In genomic region chr3:47394867-47395266, GRCh38 we compare ENCODE assay signal across 11 cellular contexts. TPM values are rescaled to one million over a fixed set of nuclear protein-coding genes. Genes with fewer than 3 reads are reported as not detected.
DNase-seq lines count a peak whose midpoint lies in the region; ATAC-seq, FAIRE-seq and TF ChIP-seq lines count a peak whose summit lies in the region.
"Had no signal": no experiment of that assay in that cellular context is flagged by ENCODE, and none has a peak within 500 bp of the region (broad histone marks: within the 10 kb centered on the region; RNA-seq: fewer than 3 reads in every experiment).

No MANE protein-coding gene starts in this region.

- peak overlapping the region; percentile 17 for H3K27ac ChIP-seq in astrocyte (ENCODE audit: low read depth, low read length)
- H3K27ac ChIP-seq in temporal lobe (ENCODE audit: low read depth, low read length) = peak overlapping the region; percentile 51

- no peak for DNase-seq in activated CD4-positive, alpha-beta T cell treated with anti-CD3 and anti-CD28 coated beads, Interleukin-2, amount 10 ng/mL, durations not matched to agents 7 days and 5 days
- no peak for DNase-seq in activated CD4-positive, alpha-beta T cell treated with anti-CD3 and anti-CD28 coated beads for 36 hours
- DNase-seq in astrocyte (ENCODE audit: low read depth) = no peak
- peak; percentile 43 for DNase-seq in islet precursor cell
- DNase-seq in Kasumi-1 (lab: John Stamatoyannopoulos, UW) = no peak
- no peak for DNase-seq in T-helper 1 cell
- no peak for DNase-seq in DMS153 treated with DMSO at 0.1 percent for 48 hours (lab: John Stamatoyannopoulos, UW; ENCODE audit: unreplicated experiment)
- DNase-seq: activated T-cell treated with anti-CD3 and anti-CD28 coated beads, Interleukin-2, amount 50 U/mL, for 1 hour had no signal

- peaks cover 18% of the 10 kb centered on the region for H3K4me1 ChIP-seq in astrocyte (ENCODE audit: insufficient read depth, low read length)

- peak overlapping the region; percentile 60 for H3K27ac Mint-ChIP-seq in activated CD4-positive, alpha-beta T cell treated with anti-CD3 and anti-CD28 coated beads, Interleukin-2, amount 10 ng/mL, durations not matched to agents 7 days and 5 days
- no peak overlapping the region for H3K27ac Mint-ChIP-seq in activated CD4-positive, alpha-beta T cell treated with anti-CD3 and anti-CD28 coated beads for 36 hours
- peak overlapping the region; percentile 73 for H3K27ac Mint-ChIP-seq in astrocyte (ENCODE audit: unreplicated experiment)
- H3K27ac Mint-ChIP-seq: dendritic cell treated with granulocyte-macrophage colony-stimulating factor and Interleukin-4, amounts not matched to agents 40 ng/mL and 50 ng/mL, for 4 days had no signal

- CTCF ChIA-PET in activated CD4-positive, alpha-beta T cell treated with anti-CD3 and anti-CD28 coated beads, Interleukin-2, amount 10 ng/mL, durations not matched to agents 7 days and 5 days (lab: Charles Lee) = interaction anchor here (0.5 kb wide), 1 partner anchor 24 kb away, joined by 3 read pairs; no protein-coding TSS in a partner anchor
- CTCF ChIA-PET in activated CD4-positive, alpha-beta T cell treated with anti-CD3 and anti-CD28 coated beads for 36 hours (lab: Charles Lee) = interaction anchor here (1.0 to 1.3 kb wide), 2 partner anchors 26 to 36 kb away, joined by 3 read pairs; no protein-coding TSS in a partner anchor

- no peaks in the 10 kb centered on the region for H3K9me3 Mint-ChIP-seq in activated CD4-positive, alpha-beta T cell treated with anti-CD3 and anti-CD28 coated beads, Interleukin-2, amount 10 ng/mL, durations not matched to agents 7 days and 5 days
- no peaks in the 10 kb centered on the region for H3K9me3 Mint-ChIP-seq in activated CD4-positive, alpha-beta T cell treated with anti-CD3 and anti-CD28 coated beads for 36 hours (ENCODE audit: low read depth)
- no peaks in the 10 kb centered on the region for H3K9me3 Mint-ChIP-seq in astrocyte (ENCODE audit: unreplicated experiment)
- H3K9me3 Mint-ChIP-seq: dendritic cell treated with granulocyte-macrophage colony-stimulating factor and Interleukin-4, amounts not matched to agents 40 ng/mL and 50 ng/mL, for 4 days had no signal

- no peak for TF ChIP-seq CTCF in astrocyte (IDR thresholded peaks at IDR 0.05; ENCODE audit: insufficient read depth, low read depth, low read length)

- no peak for ATAC-seq in activated CD4-positive, alpha-beta T cell treated with anti-CD3 and anti-CD28 coated beads for 36 hours

- H3K4me3 Mint-ChIP-seq in activated CD4-positive, alpha-beta T cell treated with anti-CD3 and anti-CD28 coated beads, Interleukin-2, amount 10 ng/mL, durations not matched to agents 7 days and 5 days = no peak overlapping the region
- H3K4me3 Mint-ChIP-seq in activated CD4-positive, alpha-beta T cell treated with anti-CD3 and anti-CD28 coated beads for 36 hours = no peak overlapping the region
- peak overlapping the region; percentile 50 for H3K4me3 Mint-ChIP-seq in astrocyte (ENCODE audit: unreplicated experiment)
- H3K4me3 Mint-ChIP-seq: dendritic cell treated with granulocyte-macrophage colony-stimulating factor and Interleukin-4, amounts not matched to agents 40 ng/mL and 50 ng/mL, for 4 days had no signal

- no peak for FAIRE-seq in astrocyte (lab: Jason Lieb, UNC)
- FAIRE-seq: G401.6 had no signal

- H3K9ac ChIP-seq in astrocyte (ENCODE audit: low read length) = no peak overlapping the region

- H3K4me1 Mint-ChIP-seq in activated CD4-positive, alpha-beta T cell treated with anti-CD3 and anti-CD28 coated beads, Interleukin-2, amount 10 ng/mL, durations not matched to agents 7 days and 5 days = peaks cover 21% of the 10 kb centered on the region
- H3K4me1 Mint-ChIP-seq in activated CD4-positive, alpha-beta T cell treated with anti-CD3 and anti-CD28 coated beads for 36 hours = peaks cover 22% of the 10 kb centered on the region
- peaks cover 28% of the 10 kb centered on the region for H3K4me1 Mint-ChIP-seq in astrocyte (ENCODE audit: low read depth, unreplicated experiment)

- H3K36me3 Mint-ChIP-seq in activated CD4-positive, alpha-beta T cell treated with anti-CD3 and anti-CD28 coated beads, Interleukin-2, amount 10 ng/mL, durations not matched to agents 7 days and 5 days (ENCODE audit: low read depth) = peaks cover 2% of the 10 kb centered on the region
- peaks cover 12% of the 10 kb centered on the region for H3K36me3 Mint-ChIP-seq in activated CD4-positive, alpha-beta T cell treated with anti-CD3 and anti-CD28 coated beads for 36 hours (ENCODE audit: low read depth)
- peaks cover 6% of the 10 kb centered on the region for H3K36me3 Mint-ChIP-seq in astrocyte (ENCODE audit: low read depth, unreplicated experiment)

- peaks cover 81% of the 10 kb centered on the region for H3K79me2 ChIP-seq in astrocyte (ENCODE audit: insufficient read depth, low read length)

- H3K36me3 ChIP-seq in astrocyte (ENCODE audit: insufficient read depth, low read length) = peaks cover 2% of the 10 kb centered on the region

- POLR2A ChIA-PET in activated CD4-positive, alpha-beta T cell treated with anti-CD3 and anti-CD28 coated beads, Interleukin-2, amount 10 ng/mL, durations not matched to agents 7 days and 5 days (lab: Charles Lee) = no interaction called here
- POLR2A ChIA-PET in activated CD4-positive, alpha-beta T cell treated with anti-CD3 and anti-CD28 coated beads for 36 hours (lab: Charles Lee) = no interaction called here

- H3K4me2 ChIP-seq in astrocyte (ENCODE audit: low read length) = peak overlapping the region; percentile 13

- H3K27me3 ChIP-seq in astrocyte (ENCODE audit: insufficient read depth, low read length) = no peaks in the 10 kb centered on the region

- peaks cover 87% of the 10 kb centered on the region for H4K20me1 ChIP-seq in astrocyte (ENCODE audit: insufficient read depth, low read length)

- no peak overlapping the region for H2AFZ ChIP-seq in astrocyte (ENCODE audit: low read depth, low read length)

- H3K4me3 ChIP-seq in astrocyte (ENCODE audit: insufficient read depth, low read depth, low read length) = no peak overlapping the region

- no peaks in the 10 kb centered on the region for H3K27me3 Mint-ChIP-seq in activated CD4-positive, alpha-beta T cell treated with anti-CD3 and anti-CD28 coated beads, Interleukin-2, amount 10 ng/mL, durations not matched to agents 7 days and 5 days
- no peaks in the 10 kb centered on the region for H3K27me3 Mint-ChIP-seq in activated CD4-positive, alpha-beta T cell treated with anti-CD3 and anti-CD28 coated beads for 36 hours
- H3K27me3 Mint-ChIP-seq in astrocyte (ENCODE audit: low read depth, unreplicated experiment) = no peaks in the 10 kb centered on the region
- H3K27me3 Mint-ChIP-seq: dendritic cell treated with granulocyte-macrophage colony-stimulating factor and Interleukin-4, amounts not matched to agents 40 ng/mL and 50 ng/mL, for 4 days had no signal

- intact Hi-C loops in activated CD4-positive, alpha-beta T cell treated with anti-CD3 and anti-CD28 coated beads for 36 hours (cut with DNase I, micrococcal nuclease) = no loop called here

- H3K9me3 ChIP-seq in astrocyte (ENCODE audit: insufficient read depth, low read depth, low read length) = no peaks in the 10 kb centered on the region

RNA-seq across cellular contexts. Expression of gene PTPN23, which starts 14.0 kb away (rescaled TPM):
- 10 to 100 TPM; 27.4 to 34.9 TPM for total RNA-seq in activated CD4-positive, alpha-beta T cell treated with anti-CD3 and anti-CD28 coated beads, Interleukin-2, amount 10 ng/mL, durations not matched to agents 7 days and 5 days
- total RNA-seq in activated CD4-positive, alpha-beta T cell treated with anti-CD3 and anti-CD28 coated beads for 36 hours = 10 to 100 TPM; 25.9 to 29.4 TPM
- total RNA-seq in astrocyte (40.3 and 40.4 TPM in 2 replicates), temporal lobe (15.0 TPM)
